In genomic region chr2:27911458-27912210, GRCh38 we compare ENCODE assay signal across 27 cellular contexts. TPM values are rescaled to one million over a fixed set of nuclear protein-coding genes. Genes with fewer than 3 reads are reported as not detected.
DNase-seq lines count a peak whose midpoint lies in the region; ATAC-seq, FAIRE-seq and TF ChIP-seq lines count a peak whose summit lies in the region.
"Had no signal": no experiment of that assay in that cellular context is flagged by ENCODE, and none has a peak within 500 bp of the region (broad histone marks: within the 10 kb centered on the region; RNA-seq: fewer than 3 reads in every experiment).

No MANE protein-coding gene starts in this region.

- no peaks in the 10 kb centered on the region for H3K27me3 Mint-ChIP-seq in stimulated activated naive B cell treated with anti-CD40 and anti-IgM and Interleukin-4, amounts not matched to agents 10 μg/mL and 1 μg/mL and 100 μg/mL, for 72 hours
- H3K27me3 Mint-ChIP-seq: T-cell had no signal

- H3K27ac ChIP-seq in HepG2 (ENCODE audit: extremely low read length, insufficient read depth, low read length) (no peak overlapping the region), right lobe of liver (no peak overlapping the region)
- H3K27ac ChIP-seq: C4-2B, KMS-11, Peyer's patch had no signal

- H4K20me1 ChIP-seq in HepG2 (ENCODE audit: insufficient read depth, low read length): no peaks in the 10 kb centered on the region

- ATAC-seq in HepG2 (no peak), right lobe of liver (no peak), HG03342 (IDR thresholded peaks at IDR 0.05; ENCODE audit: unreplicated experiment) (peak; percentile 58), HG02970 (IDR thresholded peaks at IDR 0.05; ENCODE audit: low FRiP score, unreplicated experiment) (no peak)
- ATAC-seq in stimulated activated naive B cell treated with anti-CD40 and anti-IgM and Interleukin-4, amounts not matched to agents 10 μg/mL and 1 μg/mL and 100 μg/mL, for 72 hours (replicated peaks): peak; percentile 44 to 45
- ATAC-seq: HCT116, T-cell had no signal

- no TSS peak for BruUV-seq in HepG2 (replicated peaks; lab: Mats Ljungman, UMichigan)

- intact Hi-C loops in HepG2 (cut with micrococcal nuclease; ENCODE audit: unreplicated experiment) (no loop called here), right lobe of liver (cut with DNase I) (no loop called here)

- H3K27me3 ChIP-seq in HepG2 (ENCODE audit: control insufficient read depth in 1 of 2, insufficient read depth in 2 of 2, low read length in 2 of 2): no peaks in the 10 kb centered on the region
- no peaks in the 10 kb centered on the region for H3K27me3 ChIP-seq in right lobe of liver
- H3K27me3 ChIP-seq: Peyer's patch had no signal

- H3K9me3 Mint-ChIP-seq in stimulated activated naive B cell treated with anti-CD40 and anti-IgM and Interleukin-4, amounts not matched to agents 10 μg/mL and 1 μg/mL and 100 μg/mL, for 72 hours: peaks cover 0 to 2% of the 10 kb centered on the region in 2 donors
- H3K9me3 Mint-ChIP-seq: T-cell had no signal

- DNase-seq in HepG2 (ENCODE audit: low spot score): no peak
- no peak for DNase-seq in right lobe of liver
- peak; percentile 79 for DNase-seq in foreskin melanocyte
- DNase-seq in stimulated activated naive B cell treated with anti-CD40 and anti-IgM and Interleukin-4, amounts not matched to agents 10 μg/mL and 1 μg/mL and 100 μg/mL, for 72 hours: no peak
- no peak for DNase-seq in dermis blood vessel endothelial cell
- DNase-seq in GF-D8 (lab: John Stamatoyannopoulos, UW): no peak
- DNase-seq: 8988T, EL, GOT3, IMR-90, NCI-H1105, NCI-H146, NCI-H2029 treated with DMSO at 0.1 percent for 48 hours, NCI-H2171, NCI-H345, NCI-H524 treated with DMSO at 0.1 percent for 48 hours, NCI-H82, Peyer's patch, T-cell had no signal

- TF ChIP-seq RAD21 in HepG2 (CRISPR knock-in tag; IDR thresholded peaks at IDR 0.05): no peak

- no peak for TF ChIP-seq CTCF in HepG2 (CRISPR knock-in tag; IDR thresholded peaks at IDR 0.05)
- TF ChIP-seq CTCF in right lobe of liver (IDR thresholded peaks at IDR 0.05): no peak

- H2AFZ ChIP-seq in HepG2 (ENCODE audit: low read length): no peak overlapping the region

- peaks cover 28% of the 10 kb centered on the region for H3K4me1 ChIP-seq in HepG2 (ENCODE audit: insufficient read depth, low read length)
- H3K4me1 ChIP-seq in right lobe of liver: peaks cover 0 to 16% (median 3%) of the 10 kb centered on the region in 4 donors

- POLR2A ChIA-PET in HepG2 (lab: Yijun Ruan, JAX): no interaction called here

- no peak overlapping the region for H3K27ac Mint-ChIP-seq in stimulated activated naive B cell treated with anti-CD40 and anti-IgM and Interleukin-4, amounts not matched to agents 10 μg/mL and 1 μg/mL and 100 μg/mL, for 72 hours
- H3K27ac Mint-ChIP-seq: T-cell had no signal

- H3K9ac ChIP-seq in HepG2 (ENCODE audit: insufficient read depth, low read depth, low read length): no peak overlapping the region
- H3K9ac ChIP-seq: KMS-11 had no signal

- H3K4me2 ChIP-seq in HepG2 (ENCODE audit: low read depth, low read length): no peak overlapping the region
- H3K4me2 ChIP-seq: KMS-11 had no signal

- in situ Hi-C loops in HepG2 (cut with HindIII; ENCODE audit: extremely low pct_ligation_motif_present, low pct_unique_long_range_greater_than_20kb): no loop called here

- peaks cover 4% of the 10 kb centered on the region for H3K79me2 ChIP-seq in HepG2 (ENCODE audit: insufficient read depth, low read length)

- H3K4me1 Mint-ChIP-seq in stimulated activated naive B cell treated with anti-CD40 and anti-IgM and Interleukin-4, amounts not matched to agents 10 μg/mL and 1 μg/mL and 100 μg/mL, for 72 hours: peaks cover 19 to 27% of the 10 kb centered on the region in 2 donors

- FAIRE-seq in HepG2 (lab: Jason Lieb, UNC): no peak
- FAIRE-seq: D721Med, GM12892, HTR-8/SVneo had no signal

- no peak for TF ChIP-seq EP300 in HepG2 (IDR thresholded peaks at IDR 0.05; ENCODE audit: low read depth in 2 of 2, low read length in 2 of 2)
- no peak for TF ChIP-seq EP300 in HepG2 (CRISPR knock-in tag; IDR thresholded peaks at IDR 0.05; ENCODE audit: borderline replicate concordance)

- H3K9me3 ChIP-seq in HepG2 (ENCODE audit: low read length): no peaks in the 10 kb centered on the region
- no peaks in the 10 kb centered on the region for H3K9me3 ChIP-seq in right lobe of liver
- H3K9me3 ChIP-seq: Peyer's patch had no signal

- H3K36me3 ChIP-seq in HepG2 (replicated peaks in 1 of 2; ENCODE audit: control insufficient read depth in 1 of 2, insufficient read depth in 2 of 2, low read length in 2 of 2) (no peaks in the 10 kb centered on the region; a peak in 2 of 5 replicates), right lobe of liver (no peaks in the 10 kb centered on the region)
- H3K36me3 ChIP-seq: Peyer's patch had no signal

- H3K36me3 Mint-ChIP-seq in stimulated activated naive B cell treated with anti-CD40 and anti-IgM and Interleukin-4, amounts not matched to agents 10 μg/mL and 1 μg/mL and 100 μg/mL, for 72 hours: peaks cover 24 to 33% of the 10 kb centered on the region in 2 donors

- TF ChIP-seq POLR2A in HepG2 (IDR thresholded peaks at IDR 0.05; ENCODE audit: insufficient read depth in 1 of 2, low read depth in 2 of 2, low read length in 2 of 2): no peak
- no peak for TF ChIP-seq POLR2A in right lobe of liver (IDR thresholded peaks at IDR 0.05)

- 98% methylated on average over 2 of the region's 2 CpGs for WGBS in HepG2 (ENCODE audit: low lambda C conversion rate)
- 100% methylated on average over 2 of the region's 2 CpGs for WGBS in right lobe of liver (ENCODE audit: insufficient coverage, low coverage, low lambda C conversion rate, missing lambda C conversion rate)

- no peak overlapping the region for H3K4me3 Mint-ChIP-seq in stimulated activated naive B cell treated with anti-CD40 and anti-IgM and Interleukin-4, amounts not matched to agents 10 μg/mL and 1 μg/mL and 100 μg/mL, for 72 hours
- H3K4me3 Mint-ChIP-seq: T-cell had no signal

- CTCF ChIA-PET in HepG2 (lab: Yijun Ruan, JAX; ENCODE audit: low intra/inter-chr PET ratio, low total read pairs): no interaction called here

- H3K4me3 ChIP-seq in HepG2 (replicated peaks in 1 of 3; ENCODE audit: insufficient read depth in 1 of 3, low read depth in 2 of 3, low read length in 3 of 3): no peak overlapping the region
- H3K4me3 ChIP-seq in right lobe of liver: no peak overlapping the region
- H3K4me3 ChIP-seq: Peyer's patch had no signal

TF ChIP-seq in HepG2, 621 proteins besides CTCF, POLR2A, EP300 and RAD21 (continues in another document):
- 0 out of 2 replicates have a peak, but pooled peaks have one; percentile 16 for TF ChIP-seq TCF7L2 (IDR thresholded peaks at IDR 0.05; ENCODE audit: low read depth, low read length)

RNA-seq across cellular contexts. Expression of gene BABAM2, which starts 21.1 kb away (rescaled TPM):
- total RNA-seq in HepG2 (2016; rRNA removed; fragmentation: Illumina TruSeq; extraction: Trizol) (24.9 and 34.8 TPM in 2 replicates), right lobe of liver (10 to 100 TPM; 17.1 to 39.4 (median 25.5) TPM), dermis blood vessel endothelial cell (13.6 and 17.8 TPM in 2 replicates)
- 8.2 and 8.5 TPM in 2 replicates for total RNA-seq in HepG2 (2016; cell fraction: cytosol; rRNA removed; fragmentation: Illumina TruSeq; extraction: Trizol; ENCODE audit: low read depth)
- total RNA-seq in HepG2 (2016; cell fraction: insoluble cytoplasmic fraction; rRNA removed; fragmentation: Illumina TruSeq; extraction: Trizol): 26.2 and 31.2 TPM in 2 replicates
- 13.7 and 14.1 TPM in 2 replicates for total RNA-seq in HepG2 (2016; cell fraction: membrane; rRNA removed; fragmentation: Illumina TruSeq; extraction: Trizol)
- total RNA-seq in HepG2 (2016; cell fraction: nucleus; rRNA removed; fragmentation: Illumina TruSeq; extraction: Trizol): 33.5 and 34.7 TPM in 2 replicates
- polyA plus RNA-seq in HepG2 (2011; rRNA removed): 28.0 and 28.3 TPM in 2 replicates
- polyA plus RNA-seq in HepG2 (2011; cell fraction: cytosol; rRNA removed): 18.3 and 23.5 TPM in 2 replicates
- 14.1 and 17.0 TPM in 2 replicates for polyA plus RNA-seq in HepG2 (2011; cell fraction: nucleus; rRNA removed)
- 23.1 and 32.2 TPM in 2 replicates for polyA plus RNA-seq in HepG2 (2012)
- polyA plus RNA-seq in HepG2 (2016; cell fraction: cytosol; fragmentation: Illumina TruSeq; extraction: Trizol; ENCODE audit: low read depth): 11.4 and 14.0 TPM in 2 replicates
- 49.9 and 58.4 TPM in 2 replicates for polyA plus RNA-seq in HepG2 (2016; cell fraction: insoluble cytoplasmic fraction; fragmentation: Illumina TruSeq; extraction: Trizol; ENCODE audit: low read depth)
- polyA plus RNA-seq in HepG2 (2016; cell fraction: membrane; fragmentation: Illumina TruSeq; extraction: Trizol; ENCODE audit: low read depth): 17.1 and 19.7 TPM in 2 replicates
- polyA plus RNA-seq in HepG2 (2016; cell fraction: nucleus; fragmentation: Illumina TruSeq; extraction: Trizol; ENCODE audit: insufficient read depth, low read depth): 22.3 and 23.0 TPM in 2 replicates
- polyA minus RNA-seq in HepG2 (2011; rRNA and poly(A)+ RNA removed; ENCODE audit: low replicate concordance): 22.8 and 28.8 TPM in 2 replicates
- polyA minus RNA-seq in HepG2 (2011; cell fraction: cytosol; rRNA and poly(A)+ RNA removed): 18.5 and 21.5 TPM in 2 replicates
- polyA minus RNA-seq in HepG2 (2011; cell fraction: nucleus; rRNA and poly(A)+ RNA removed): 132 and 154 TPM in 2 replicates

RNA-seq across cellular contexts. Expression of gene RBKS, which starts 21.4 kb away (rescaled TPM):
- total RNA-seq in HepG2 (2016; rRNA removed; fragmentation: Illumina TruSeq; extraction: Trizol) (7.7 and 11.7 TPM in 2 replicates), right lobe of liver (10 to 100 TPM; 13.5 to 18.6 (median 16.0) TPM), dermis blood vessel endothelial cell (0.98 and 1.2 TPM in 2 replicates)
- 1.8 and 2.4 TPM in 2 replicates for total RNA-seq in HepG2 (2016; cell fraction: cytosol; rRNA removed; fragmentation: Illumina TruSeq; extraction: Trizol; ENCODE audit: low read depth)
- 8.0 and 11.5 TPM in 2 replicates for total RNA-seq in HepG2 (2016; cell fraction: insoluble cytoplasmic fraction; rRNA removed; fragmentation: Illumina TruSeq; extraction: Trizol)
- 2.9 and 3.2 TPM in 2 replicates for total RNA-seq in HepG2 (2016; cell fraction: membrane; rRNA removed; fragmentation: Illumina TruSeq; extraction: Trizol)
- 3.7 and 4.5 TPM in 2 replicates for total RNA-seq in HepG2 (2016; cell fraction: nucleus; rRNA removed; fragmentation: Illumina TruSeq; extraction: Trizol)
- polyA plus RNA-seq in HepG2 (2011; rRNA removed): 7.8 and 8.3 TPM in 2 replicates
- 7.5 and 9.2 TPM in 2 replicates for polyA plus RNA-seq in HepG2 (2011; cell fraction: cytosol; rRNA removed)
- 1.4 and 2.0 TPM in 2 replicates for polyA plus RNA-seq in HepG2 (2011; cell fraction: nucleus; rRNA removed)
- polyA plus RNA-seq in HepG2 (2012): 4.9 and 12.6 TPM in 2 replicates
- polyA plus RNA-seq in HepG2 (2016; cell fraction: cytosol; fragmentation: Illumina TruSeq; extraction: Trizol; ENCODE audit: low read depth): 1.8 and 2.2 TPM in 2 replicates
- polyA plus RNA-seq in HepG2 (2016; cell fraction: insoluble cytoplasmic fraction; fragmentation: Illumina TruSeq; extraction: Trizol; ENCODE audit: low read depth): 10.1 and 10.5 TPM in 2 replicates
- polyA plus RNA-seq in HepG2 (2016; cell fraction: membrane; fragmentation: Illumina TruSeq; extraction: Trizol; ENCODE audit: low read depth): 2.2 and 2.3 TPM in 2 replicates
- polyA plus RNA-seq in HepG2 (2016; cell fraction: nucleus; fragmentation: Illumina TruSeq; extraction: Trizol; ENCODE audit: insufficient read depth, low read depth): 2.4 and 3.5 TPM in 2 replicates
- polyA minus RNA-seq in HepG2 (2011; rRNA and poly(A)+ RNA removed; ENCODE audit: low replicate concordance): 1.0 and 4.2 TPM in 2 replicates
- 2.5 and 3.7 TPM in 2 replicates for polyA minus RNA-seq in HepG2 (2011; cell fraction: cytosol; rRNA and poly(A)+ RNA removed)
- 7.6 and 9.3 TPM in 2 replicates for polyA minus RNA-seq in HepG2 (2011; cell fraction: nucleus; rRNA and poly(A)+ RNA removed)

Comparison
In these comparisons a context has a peak if more than half of its experiments do, and no peak if none do; other contexts are left out.
1. ATAC-seq: peak in HG03342 (single experiment) and stimulated activated naive B cell treated with anti-CD40 and anti-IgM and Interleukin-4, amounts not matched to agents 10 μg/mL and 1 μg/mL and 100 μg/mL, for 72 hours (2 of 2); none in HepG2 (single experiment), right lobe of liver (0 of 4) and HG02970 (single experiment).